Comparison of ENCODE assay signal across 7 cellular contexts in the genomic region with DNA sequence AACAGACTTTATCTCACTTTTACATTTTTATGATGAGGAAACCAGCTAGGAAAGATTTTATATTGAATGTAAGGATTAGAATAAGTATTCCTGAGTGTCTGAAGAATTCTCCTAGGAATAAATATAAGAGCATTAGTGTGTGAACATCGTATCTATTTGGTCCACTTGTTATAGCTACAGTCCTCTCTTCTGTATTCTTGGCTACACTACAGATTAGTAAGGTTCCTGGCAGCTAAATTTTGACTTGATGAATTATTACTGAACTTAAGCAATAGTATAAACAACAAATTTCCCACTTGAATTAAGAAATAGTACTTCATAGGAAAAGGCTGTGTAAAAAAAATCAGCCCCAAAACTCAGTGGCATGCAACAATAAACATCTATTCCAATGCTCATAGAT.
"Had no signal": no experiment of that assay in that cellular context is flagged by ENCODE, and none has a peak within 500 bp of the region (broad histone marks: within the 10 kb centered on the region; RNA-seq: fewer than 3 reads in every experiment).

No MANE protein-coding gene starts in this region.

- H2AFZ ChIP-seq: GM23338 had no signal

- DNase-seq: H9, HCEC 1CT, KBM-7 had no signal

- H3K9me3 Mint-ChIP-seq: GM23338, H9 had no signal

- H3K27ac ChIP-seq: HL-60 had no signal

- H3K4me1 Mint-ChIP-seq: IgD-negative memory B cell had no signal

- ATAC-seq: GM23338, HepG2 had no signal

- H3K4me3 ChIP-seq: GM23338 had no signal

- H3K27ac Mint-ChIP-seq: GM23338, H9, IgD-negative memory B cell had no signal

- H3K4me2 ChIP-seq: GM23338 had no signal

- H3K4me3 Mint-ChIP-seq: GM23338, H9, IgD-negative memory B cell had no signal

- H3K36me3 Mint-ChIP-seq: IgD-negative memory B cell had no signal
